ENCODE assay signal across 8 cellular contexts in genomic region chr9:83537331-83538171, GRCh38. TPM values are rescaled to one million over a fixed set of nuclear protein-coding genes. Genes with fewer than 3 reads are reported as not detected.
DNase-seq lines count a peak whose midpoint lies in the region; ATAC-seq, FAIRE-seq and TF ChIP-seq lines count a peak whose summit lies in the region.

No MANE protein-coding gene starts in this region.

- no peaks in the 10 kb centered on the region for H3F3A ChIP-seq in PC-9 (ENCODE audit: insufficient read depth, low read depth)

- CTCF ChIA-PET in PC-9 (lab: Charles Lee) = interaction anchor here (0.5 to 0.6 kb wide), 3 partner anchors 69 to 203 kb away, joined by 3 to 4 read pairs (median 4); no protein-coding TSS in a partner anchor

- H3K4me1 Mint-ChIP-seq in CD14-positive monocyte (peaks cover 23% of the 10 kb centered on the region), glutamatergic neuron (ENCODE audit: low read depth, unreplicated experiment) (peaks cover 5% of the 10 kb centered on the region), endothelial cell (ENCODE audit: unreplicated experiment) (peaks cover 21% of the 10 kb centered on the region)
- peaks cover 3% of the 10 kb centered on the region for H3K4me1 Mint-ChIP-seq in activated T-helper 2 cell treated with anti-CD3 and anti-CD28 coated beads, Interferon-gamma antibody, Interleukin-2, Interleukin-4, amounts not matched to agents 10 μg/mL and 5 μg/mL and 100 μg/mL, durations not matched to agents 14 hours and 24 hours and 36 hours (ENCODE audit: low read depth)

- H3K36me3 Mint-ChIP-seq in CD14-positive monocyte = peaks cover 4% of the 10 kb centered on the region in 2 donors
- H3K36me3 Mint-ChIP-seq in glutamatergic neuron (ENCODE audit: unreplicated experiment) = peaks cover 4% of the 10 kb centered on the region
- H3K36me3 Mint-ChIP-seq in endothelial cell (ENCODE audit: low read depth, unreplicated experiment) = no peaks in the 10 kb centered on the region
- H3K36me3 Mint-ChIP-seq in activated T-helper 2 cell treated with anti-CD3 and anti-CD28 coated beads, Interferon-gamma antibody, Interleukin-2, Interleukin-4, amounts not matched to agents 10 μg/mL and 5 μg/mL and 100 μg/mL, durations not matched to agents 14 hours and 24 hours and 36 hours (ENCODE audit: low read depth) = no peaks in the 10 kb centered on the region

- peak overlapping the region; percentile 94 for H2AFZ ChIP-seq in PC-9

- peak; percentile 8 to 25 (median 15) for ATAC-seq in pancreas

- H3K4me3 Mint-ChIP-seq in CD14-positive monocyte (peak overlapping the region; percentile 84 to 88), glutamatergic neuron (ENCODE audit: unreplicated experiment) (peak overlapping the region; percentile 89), endothelial cell (ENCODE audit: unreplicated experiment) (no peak overlapping the region)
- no peak overlapping the region for H3K4me3 Mint-ChIP-seq in activated T-helper 2 cell treated with anti-CD3 and anti-CD28 coated beads, Interferon-gamma antibody, Interleukin-2, Interleukin-4, amounts not matched to agents 10 μg/mL and 5 μg/mL and 100 μg/mL, durations not matched to agents 14 hours and 24 hours and 36 hours (ENCODE audit: low read depth)

- H3K9me3 Mint-ChIP-seq in CD14-positive monocyte = no peaks in the 10 kb centered on the region
- peaks cover 7% of the 10 kb centered on the region for H3K9me3 Mint-ChIP-seq in glutamatergic neuron (ENCODE audit: unreplicated experiment)
- no peaks in the 10 kb centered on the region for H3K9me3 Mint-ChIP-seq in endothelial cell (ENCODE audit: unreplicated experiment)
- no peaks in the 10 kb centered on the region for H3K9me3 Mint-ChIP-seq in activated T-helper 2 cell treated with anti-CD3 and anti-CD28 coated beads, Interferon-gamma antibody, Interleukin-2, Interleukin-4, amounts not matched to agents 10 μg/mL and 5 μg/mL and 100 μg/mL, durations not matched to agents 14 hours and 24 hours and 36 hours

- H3K27ac ChIP-seq in PC-9 (no peak overlapping the region), pancreas (no peak overlapping the region)

- FAIRE-seq in pancreas (lab: Jason Lieb, UNC) (no peak), urothelium cell line (lab: Jason Lieb, UNC) (no peak)

- intact Hi-C loops in CD14-positive monocyte (cut with micrococcal nuclease) (loop anchor here in 1 of 2 donors (10.0 kb wide), 1 partner anchor 63 kb away; no protein-coding TSS in a partner anchor), PC-9 (cut with micrococcal nuclease; ENCODE audit: unreplicated experiment) (loop anchor here (1.0 to 5.0 kb wide), 3 partner anchors 65 to 203 kb away; no protein-coding TSS in a partner anchor), pancreas (cut with DNase I) (no loop called here)
- intact Hi-C loops in activated T-helper 2 cell treated with anti-CD3 and anti-CD28 coated beads, Interferon-gamma antibody, Interleukin-2, Interleukin-4, amounts not matched to agents 10 μg/mL and 5 μg/mL and 100 μg/mL, durations not matched to agents 14 hours and 24 hours and 36 hours (cut with micrococcal nuclease) = no loop called here

- POLR2A ChIA-PET in PC-9 (lab: Charles Lee; ENCODE audit: unreplicated experiment) = no interaction called here

- H3K27ac Mint-ChIP-seq in CD14-positive monocyte = no peak overlapping the region
- peak overlapping the region; percentile 59 for H3K27ac Mint-ChIP-seq in glutamatergic neuron (ENCODE audit: unreplicated experiment)
- no peak overlapping the region for H3K27ac Mint-ChIP-seq in endothelial cell (ENCODE audit: unreplicated experiment)
- no peak overlapping the region for H3K27ac Mint-ChIP-seq in activated T-helper 2 cell treated with anti-CD3 and anti-CD28 coated beads, Interferon-gamma antibody, Interleukin-2, Interleukin-4, amounts not matched to agents 10 μg/mL and 5 μg/mL and 100 μg/mL, durations not matched to agents 14 hours and 24 hours and 36 hours

- DNase-seq in CD14-positive monocyte (ENCODE audit: low spot score) (no peak), PC-9 (no peak), glutamatergic neuron (peak; percentile 34), pancreas (peak in 1 of 6 donors; percentile 73), GM10266 (ENCODE audit: extremely low spot score) (no peak), urothelium cell line (ENCODE audit: low spot score) (no peak), endothelial cell (ENCODE audit: low spot score) (no peak)
- DNase-seq in activated T-helper 2 cell treated with anti-CD3 and anti-CD28 coated beads, Interferon-gamma antibody, Interleukin-2, Interleukin-4, amounts not matched to agents 10 μg/mL and 5 μg/mL and 100 μg/mL, durations not matched to agents 14 hours and 24 hours and 36 hours (ENCODE audit: low spot score) = no peak

- no peaks in the 10 kb centered on the region for H3K79me2 ChIP-seq in PC-9 (ENCODE audit: low read depth)

- H4K20me1 ChIP-seq in PC-9 (ENCODE audit: insufficient read depth) = no peaks in the 10 kb centered on the region

- H3K27me3 ChIP-seq in PC-9 (ENCODE audit: insufficient read depth, low read depth) (no peaks in the 10 kb centered on the region), pancreas (no peaks in the 10 kb centered on the region)

- H3K36me3 ChIP-seq in PC-9 (ENCODE audit: low read depth) = no peaks in the 10 kb centered on the region
- H3K36me3 ChIP-seq in pancreas = no peaks in the 10 kb centered on the region

- H3K4me1 ChIP-seq in PC-9 (replicated peaks; ENCODE audit: insufficient read depth) = peaks cover 7% of the 10 kb centered on the region; the same call in 1 of the 2 replicates
- peaks cover 0 to 10% (median 6%) of the 10 kb centered on the region in 3 donors for H3K4me1 ChIP-seq in pancreas

- H3K27me3 Mint-ChIP-seq in CD14-positive monocyte (ENCODE audit: low read depth in 3 of 3) (peaks cover 24 to 35% (median 34%) of the 10 kb centered on the region in 3 donors), glutamatergic neuron (ENCODE audit: unreplicated experiment) (peaks cover 13% of the 10 kb centered on the region), endothelial cell (ENCODE audit: unreplicated experiment) (peaks cover 14% of the 10 kb centered on the region)
- H3K27me3 Mint-ChIP-seq in activated T-helper 2 cell treated with anti-CD3 and anti-CD28 coated beads, Interferon-gamma antibody, Interleukin-2, Interleukin-4, amounts not matched to agents 10 μg/mL and 5 μg/mL and 100 μg/mL, durations not matched to agents 14 hours and 24 hours and 36 hours (ENCODE audit: low read depth) = peaks cover 50% of the 10 kb centered on the region

- H3K9me3 ChIP-seq in PC-9 (ENCODE audit: insufficient read depth, low read depth) = no peaks in the 10 kb centered on the region
- no peaks in the 10 kb centered on the region for H3K9me3 ChIP-seq in pancreas

- H3K4me3 ChIP-seq in PC-9 = peak overlapping the region; percentile 69
- H3K4me3 ChIP-seq in pancreas = peak overlapping the region; percentile 44 to 66 (median 50)

- no TSS peak for BruUV-seq in PC-9 (replicated peaks; lab: Mats Ljungman, UMichigan)

- H3K9me2 ChIP-seq in PC-9 (ENCODE audit: insufficient read depth) = no peaks in the 10 kb centered on the region

- 2% methylated on average over 47 to 63 of the region's 63 CpGs for WGBS in pancreas, 2 donors

- peak overlapping the region; percentile 88 for H3K4me2 ChIP-seq in PC-9

- TF ChIP-seq CTCF in CD14-positive monocyte (IDR thresholded peaks at IDR 0.05) = no peak
- no peak for TF ChIP-seq CTCF in PC-9 (conservative IDR thresholded peaks at IDR 0.05)
- TF ChIP-seq CTCF in glutamatergic neuron (IDR thresholded peaks at IDR 0.05; ENCODE audit: partially characterized antibody, unreplicated experiment) = no peak
- TF ChIP-seq CTCF in pancreas (IDR thresholded peaks at IDR 0.05) = no peak
- TF ChIP-seq CTCF in GM10266 (IDR thresholded peaks at IDR 0.05; ENCODE audit: control insufficient read depth, insufficient read depth, low read depth, missing control alignments) = no peak
- TF ChIP-seq CTCF in endothelial cell (IDR thresholded peaks at IDR 0.05; ENCODE audit: unreplicated experiment) = no peak

RNA-seq across cellular contexts. Expression of gene FRMD3, which starts 0.7 kb away (rescaled TPM):
- 1 to 10 TPM; 4.2 to 9.8 TPM for polyA plus RNA-seq in CD14-positive monocyte
- total RNA-seq in PC-9 (2021) = 1.4 and 1.9 TPM in 2 replicates
- 20.7 TPM for total RNA-seq in glutamatergic neuron (ENCODE audit: unreplicated experiment)
- 1 to 10 TPM in 5 of 6 donors, under 1 TPM in 1; 0.87 to 2.6 (median 1.6) TPM for total RNA-seq in pancreas
- polyA plus RNA-seq in pancreas = 1 to 10 TPM in 1 of 2 donors, under 1 TPM in 1; 0.91 to 1.5 TPM
- 0.59 TPM for total RNA-seq in endothelial cell (ENCODE audit: unreplicated experiment)
- total RNA-seq in activated T-helper 2 cell treated with anti-CD3 and anti-CD28 coated beads, Interferon-gamma antibody, Interleukin-2, Interleukin-4, amounts not matched to agents 10 μg/mL and 5 μg/mL and 100 μg/mL, durations not matched to agents 14 hours and 24 hours and 36 hours = 0.34 and 0.51 TPM in 2 replicates

Comparison
In these comparisons a context has a peak if more than half of its experiments do, and no peak if none do; other contexts are left out.
1. H3K4me3 Mint-ChIP-seq: peak in CD14-positive monocyte (2 of 2) and glutamatergic neuron (single experiment); none in endothelial cell (single experiment) and activated T-helper 2 cell treated with anti-CD3 and anti-CD28 coated beads, Interferon-gamma antibody, Interleukin-2, Interleukin-4, amounts not matched to agents 10 μg/mL and 5 μg/mL and 100 μg/mL, durations not matched to agents 14 hours and 24 hours and 36 hours (single experiment).